8 cellular contexts compared by ENCODE assay signal in genomic region chr1:112507896-112508241, GRCh38. TPM values are rescaled to one million over a fixed set of nuclear protein-coding genes. Genes with fewer than 3 reads are reported as not detected.
DNase-seq lines count a peak whose midpoint lies in the region; ATAC-seq and TF ChIP-seq lines count a peak whose summit lies in the region.

No MANE protein-coding gene starts in this region.

- peak overlapping the region; percentile 94 for H3K4me2 ChIP-seq in DOHH2 (ENCODE audit: low read length)
- peak overlapping the region; percentile 84 for H3K4me2 ChIP-seq in OCI-LY7 (ENCODE audit: low read length)

- peaks cover 27% of the 10 kb centered on the region for H3K27me3 ChIP-seq in DOHH2 (ENCODE audit: control insufficient read depth, low read length)
- no peaks in the 10 kb centered on the region for H3K27me3 ChIP-seq in breast epithelium
- H3K27me3 ChIP-seq in upper lobe of left lung = peaks cover 0 to 21% (median 2%) of the 10 kb centered on the region in 4 donors

- ATAC-seq in mucosa of descending colon (peak; percentile 19), upper lobe of left lung (ENCODE audit: low FRiP score in 2 of 2) (peak in 1 of 2 donors; percentile 35), HG03095 (IDR thresholded peaks at IDR 0.05; ENCODE audit: unreplicated experiment) (no peak), GM21447 (IDR thresholded peaks at IDR 0.05; ENCODE audit: unreplicated experiment) (no peak)

- H4K20me1 ChIP-seq in DOHH2 (ENCODE audit: control insufficient read depth, insufficient read depth, low read depth, low read length) (no peaks in the 10 kb centered on the region), OCI-LY7 (ENCODE audit: insufficient read depth, low read length) (no peaks in the 10 kb centered on the region)

- DNase-seq in OCI-LY7 (ENCODE audit: low spot score) (peak; percentile 28), breast epithelium (ENCODE audit: low spot score in 2 of 2) (no peak), mucosa of descending colon (peak in 2 of 3 donors; percentile 38 to 57), upper lobe of left lung (peak in 1 of 2 donors; percentile 49), NCI-H2196 (lab: John Stamatoyannopoulos, UW; ENCODE audit: unreplicated experiment) (no peak)

- TF ChIP-seq CTCF in DOHH2 (IDR thresholded peaks at IDR 0.05; ENCODE audit: low read depth, low read length, poor library complexity, severe bottlenecking) (no peak), OCI-LY7 (conservative IDR thresholded peaks at IDR 0.05; ENCODE audit: low read length) (no peak), breast epithelium (IDR thresholded peaks at IDR 0.05) (no peak), mucosa of descending colon (IDR thresholded peaks at IDR 0.05) (no peak), upper lobe of left lung (IDR thresholded peaks at IDR 0.05) (no peak)

- H3K79me2 ChIP-seq in DOHH2 (ENCODE audit: control insufficient read depth, low read length) (no peaks in the 10 kb centered on the region), OCI-LY7 (ENCODE audit: insufficient read depth, low read depth, low read length) (no peaks in the 10 kb centered on the region)

- H3F3A ChIP-seq in DOHH2 (ENCODE audit: control insufficient read depth, insufficient read depth) = peaks cover 18% of the 10 kb centered on the region

- H2AFZ ChIP-seq in OCI-LY7 (ENCODE audit: low read length) = peak overlapping the region; percentile 87

- WGBS in upper lobe of left lung, 2 donors = 1% methylated on average over 11 to 12 of the region's 15 CpGs

- H3K9me3 ChIP-seq in DOHH2 (ENCODE audit: control insufficient read depth, insufficient read depth, low read length) (no peaks in the 10 kb centered on the region), OCI-LY7 (ENCODE audit: low read length) (no peaks in the 10 kb centered on the region), breast epithelium (no peaks in the 10 kb centered on the region), mucosa of descending colon (no peaks in the 10 kb centered on the region), upper lobe of left lung (no peaks in the 10 kb centered on the region)

- POLR2A ChIA-PET in OCI-LY7 (lab: Charles Lee) = interaction anchor here (0.5 to 0.9 kb wide), 3 partner anchors 42 to 654 kb away, joined by 3 to 4 read pairs (median 3); partner anchors contain the start of gene CTTNBP2NL

- CTCF ChIA-PET in OCI-LY7 (lab: Charles Lee; ENCODE audit: unreplicated experiment) = interaction anchor here (0.6 kb wide), 1 partner anchor 200 kb away, joined by 3 read pairs; no protein-coding TSS in a partner anchor

- H3K36me3 ChIP-seq in DOHH2 (ENCODE audit: control insufficient read depth, low read length) (no peaks in the 10 kb centered on the region), OCI-LY7 (ENCODE audit: insufficient read depth, low read length) (no peaks in the 10 kb centered on the region), breast epithelium (no peaks in the 10 kb centered on the region), mucosa of descending colon (ENCODE audit: low read depth) (no peaks in the 10 kb centered on the region), upper lobe of left lung (no peaks in the 10 kb centered on the region)

- H3K4me3 ChIP-seq in DOHH2 (ENCODE audit: low read length) (peak overlapping the region; percentile 83), OCI-LY7 (ENCODE audit: low read depth, low read length, poor library complexity, severe bottlenecking) (peak overlapping the region; percentile 68), breast epithelium (peak overlapping the region; percentile 42 to 71 (median 65)), mucosa of descending colon (no peak overlapping the region), upper lobe of left lung (peak overlapping the region; percentile 23 to 62 (median 56))

- intact Hi-C loops in OCI-LY7 (cut with micrococcal nuclease; ENCODE audit: unreplicated experiment) (loop anchor here (2.0 kb wide), 4 partner anchors 41 to 117 kb away; partner anchors contain the start of gene CTTNBP2NL), breast epithelium (cut with DNase I; ENCODE audit: low total_unique reads) (no loop called here), mucosa of descending colon (cut with DNase I, micrococcal nuclease) (loop anchor here in 1 of 2 donors (10.0 kb wide), 1 partner anchor 107 kb away; the partner anchor contains the start of genes CAPZA1 and ST7L)

- H3K9me2 ChIP-seq in DOHH2 (replicated peaks; ENCODE audit: control insufficient read depth, low read length) (no peaks in the 10 kb centered on the region), OCI-LY7 (ENCODE audit: insufficient read depth, low read length) (no peaks in the 10 kb centered on the region)

- H3K27ac ChIP-seq in DOHH2 (ENCODE audit: low read depth, low read length) = no peak overlapping the region
- H3K27ac ChIP-seq in OCI-LY7 (ENCODE audit: low read depth, low read length, poor library complexity, severe bottlenecking) = no peak overlapping the region
- no peak overlapping the region for H3K27ac ChIP-seq in breast epithelium
- H3K27ac ChIP-seq in upper lobe of left lung = no peak overlapping the region

- H3K4me1 ChIP-seq in DOHH2 (ENCODE audit: control insufficient read depth, low read length) (peaks cover 61% of the 10 kb centered on the region), OCI-LY7 (ENCODE audit: insufficient read depth, low read length, poor library complexity, severe bottlenecking) (peaks cover 42% of the 10 kb centered on the region), breast epithelium (peaks cover 0 to 4% of the 10 kb centered on the region in 2 donors), mucosa of descending colon (ENCODE audit: low read depth) (peaks cover 5% of the 10 kb centered on the region), upper lobe of left lung (peaks cover 16 to 31% (median 19%) of the 10 kb centered on the region in 4 donors)

- BruUV-seq in OCI-LY7 (replicated peaks; lab: Mats Ljungman, UMichigan) = no TSS peak

- TF ChIP-seq EP300 in upper lobe of left lung (IDR thresholded peaks at IDR 0.05) = no peak

- TF ChIP-seq POLR2A in breast epithelium (IDR thresholded peaks at IDR 0.05) (no peak), upper lobe of left lung (IDR thresholded peaks at IDR 0.05) (no peak)

RNA-seq across cellular contexts. Expression of gene WNT2B, which starts 0.9 kb away (rescaled TPM):
- 0.32 and 0.39 TPM in 2 replicates for total RNA-seq in OCI-LY7 (2014; rRNA removed; shearing (Covaris generic))
- total RNA-seq in OCI-LY7 (2022) (0.63 and 0.91 TPM in 2 replicates), breast epithelium (1 to 10 TPM; 2.9 to 6.1 (median 6.0) TPM), mucosa of descending colon (1 to 10 TPM; 6.6 to 7.1 (median 6.7) TPM), upper lobe of left lung (10 to 100 TPM in 3 of 6 donors, 1 to 10 TPM in 3; 4.5 to 19.9 (median 9.5) TPM)

Comparison
In these comparisons a context has a peak if more than half of its experiments do, and no peak if none do; other contexts are left out.
1. DNase-seq: peak in OCI-LY7 (single experiment) and mucosa of descending colon (2 of 3); none in breast epithelium (0 of 2) and NCI-H2196 (single experiment).